In genomic region chr11:13135385-13136271, GRCh38 we compare ENCODE assay signal across 1 cellular context.
TF ChIP-seq lines count a peak whose summit lies in the region.

No MANE protein-coding gene starts in this region.

TF ChIP-seq in WTC11, 78 proteins besides CTCF, POLR2A, EP300 and RAD21 (continued from another document):
- TF ChIP-seq ZNF138 (CRISPR knock-in tag; conservative IDR thresholded peaks at IDR 0.05) (no peak), NFATC4 (CRISPR knock-in tag; IDR thresholded peaks at IDR 0.05) (no peak), MYBL2 (CRISPR knock-in tag; IDR thresholded peaks at IDR 0.05) (no peak), NFYB (CRISPR knock-in tag; conservative IDR thresholded peaks at IDR 0.05; ENCODE audit: low read depth) (no peak)
